ENCODE assay signal across 9 cellular contexts in genomic region chr10:27742926-27743735, GRCh38. TPM values are rescaled to one million over a fixed set of nuclear protein-coding genes. Genes with fewer than 3 reads are reported as not detected.
A peak's percentile ranks its signal among the peaks of the same experiment; 100 is the strongest.
DNase-seq lines count a peak whose midpoint lies in the region; ATAC-seq and TF ChIP-seq lines count a peak whose summit lies in the region.
"Had no signal": no experiment of that assay in that cellular context is flagged by ENCODE, and none has a peak within 500 bp of the region (broad histone marks: within the 10 kb centered on the region; RNA-seq: fewer than 3 reads in every experiment).

No MANE protein-coding gene starts in this region.

- H3K79me2 ChIP-seq in GM23248 (ENCODE audit: insufficient read depth) = peaks cover 38% of the 10 kb centered on the region

- no peaks in the 10 kb centered on the region for H4K20me1 ChIP-seq in GM23248 (ENCODE audit: insufficient read depth)

- in situ Hi-C loops in GM23248 (cut with MboI) = no loop called here

- DNase-seq in GM23248 (peak; percentile 71), mesothelial cell of epicardium (ENCODE audit: low spot score in 2 of 2, unreplicated experiment in 2 of 2) (peak; percentile 20 to 61), testis (peak; percentile 23), NCI-H1930 (lab: John Stamatoyannopoulos, UW) (no peak), foreskin melanocyte (no peak)

- WGBS in GM23248 (ENCODE audit: low coverage in 1 of 2, low lambda C conversion rate in 2 of 2, missing lambda C conversion rate in 2 of 2), 2 experiments = 1% methylated on average over 54 to 59 of the region's 67 CpGs
- 1% methylated on average over 67 of the region's 67 CpGs for whole genome bisulfite sequencing in ectodermal cell, 2 experiments
- WGBS in testis, 2 donors = 0 to 1% methylated on average over 1 to 63 of the region's 67 CpGs

- H3K36me3 ChIP-seq in GM23248 (ENCODE audit: low read depth) = peaks cover 15% of the 10 kb centered on the region; the same call in 1 of the 2 replicates
- no peaks in the 10 kb centered on the region for H3K36me3 ChIP-seq in ectodermal cell (ENCODE audit: control insufficient read depth, insufficient read depth, low read length)
- no peaks in the 10 kb centered on the region for H3K36me3 ChIP-seq in testis (ENCODE audit: low read depth, missing control alignments)

- peaks cover 90% of the 10 kb centered on the region for H3K27me3 Mint-ChIP-seq in mesothelial cell of epicardium (ENCODE audit: low read depth)

- no peaks in the 10 kb centered on the region for H3K36me3 Mint-ChIP-seq in mesothelial cell of epicardium

- H3K4me2 ChIP-seq in GM23248 (ENCODE audit: unreplicated experiment) = peak overlapping the region; percentile 91

- peak overlapping the region; percentile 80 for H2AFZ ChIP-seq in GM23248

- H3K4me1 ChIP-seq in GM23248 (ENCODE audit: insufficient read depth) (peaks cover 7% of the 10 kb centered on the region; the same call in 1 of the 2 replicates), ectodermal cell (ENCODE audit: control insufficient read depth, insufficient read depth, low read length) (peaks cover 13% of the 10 kb centered on the region), testis (peaks cover 31% of the 10 kb centered on the region)

- ATAC-seq in HG03378 (IDR thresholded peaks at IDR 0.05; ENCODE audit: unreplicated experiment) = no peak

- TF ChIP-seq CTCF in WI38 (IDR thresholded peaks at IDR 0.05; ENCODE audit: low read depth, low read length) (no peak), mesothelial cell of epicardium (IDR thresholded peaks at IDR 0.05; ENCODE audit: unreplicated experiment) (no peak), testis (IDR thresholded peaks at IDR 0.05) (no peak)

- no peaks in the 10 kb centered on the region for H3K9me3 Mint-ChIP-seq in mesothelial cell of epicardium

- H3F3A ChIP-seq in GM23248 (ENCODE audit: insufficient read depth) = peaks cover 1% of the 10 kb centered on the region; the same call in 1 of the 2 replicates

- H3K27me3 ChIP-seq in GM23248 (replicated peaks; ENCODE audit: insufficient read depth) (peaks cover 14% of the 10 kb centered on the region), ectodermal cell (ENCODE audit: control insufficient read depth, insufficient read depth, low read length, poor library complexity, severe bottlenecking) (peaks cover 87% of the 10 kb centered on the region), testis (no peaks in the 10 kb centered on the region)

- no peaks in the 10 kb centered on the region for H3K9me3 ChIP-seq in GM23248 (ENCODE audit: low read depth)
- H3K9me3 ChIP-seq in ectodermal cell (ENCODE audit: control insufficient read depth, low read length) = no peaks in the 10 kb centered on the region
- H3K9me3 ChIP-seq in testis = no peaks in the 10 kb centered on the region

- peak overlapping the region; percentile 62 for H3K4me3 Mint-ChIP-seq in mesothelial cell of epicardium

- H3K9ac ChIP-seq in GM23248 = peak overlapping the region; percentile 87

- peaks cover 28% of the 10 kb centered on the region for H3K4me1 Mint-ChIP-seq in mesothelial cell of epicardium

- H3K4me3 ChIP-seq in GM23248 = peak overlapping the region; percentile 77
- H3K4me3 ChIP-seq in WI38 (ENCODE audit: low read depth, low read length) = peak overlapping the region; percentile 60
- H3K4me3 ChIP-seq in ectodermal cell (ENCODE audit: insufficient read depth, low read depth, low read length) = peak overlapping the region; percentile 54
- H3K4me3 ChIP-seq in testis = peak overlapping the region; percentile 38 to 59

- peak overlapping the region; percentile 89 for H3K27ac ChIP-seq in GM23248
- no peak overlapping the region for H3K27ac ChIP-seq in ectodermal cell (ENCODE audit: insufficient read depth, low read depth, low read length, poor library complexity, severe bottlenecking)
- peak overlapping the region; percentile 51 to 80 for H3K27ac ChIP-seq in testis

- intact Hi-C loops in testis (cut with DNase I; ENCODE audit: low total_unique reads) = no loop called here

- H3K9me2 ChIP-seq in GM23248 (ENCODE audit: insufficient read depth) = no peaks in the 10 kb centered on the region

- H3K27ac Mint-ChIP-seq in mesothelial cell of epicardium = no peak overlapping the region

- TF ChIP-seq POLR2A in testis (IDR thresholded peaks at IDR 0.05) = no peak

RNA-seq across cellular contexts. Expression of gene MKX, which starts 2.5 kb away (rescaled TPM):
- total RNA-seq in GM23248 (2014; rRNA removed; shearing (Covaris generic)) = 41.4 and 44.1 TPM in 2 replicates
- polyA plus RNA-seq in GM23248 (2016; fragmentation: Nextera tagmentation; extraction: Ambion mirVana) = 35.9 and 36.2 TPM in 2 replicates
- polyA plus RNA-seq in ectodermal cell (2013, experiment 1 of 4) = not detected
- not detected for polyA plus RNA-seq in ectodermal cell (2013, experiment 2 of 4)
- not detected for polyA plus RNA-seq in ectodermal cell (2013, experiment 3 of 4)
- not detected for polyA plus RNA-seq in ectodermal cell (2013, experiment 4 of 4)
- not detected in 3 replicates for total RNA-seq in mesothelial cell of epicardium
- 1 to 10 TPM; 1.7 to 4.2 TPM for total RNA-seq in testis
- polyA plus RNA-seq in testis (ENCODE audit: insufficient read depth, low read depth, low replicate concordance) = 1.1 TPM
- total RNA-seq: T-helper 1 cell treated with Interleukin-12 subunit alpha and Interleukin-12 subunit beta and Interleukin-4 antibody, amounts not matched to agents 30 ng/mL and 1 ng/mL, for 36 hours had no signal

Comparison
In these comparisons a context has a peak if more than half of its experiments do, and no peak if none do; other contexts are left out.
1. DNase-seq: peak in GM23248 (single experiment), mesothelial cell of epicardium (2 of 2) and testis (single experiment); none in NCI-H1930 (0 of 2) and foreskin melanocyte (single experiment).
2. Peak in every context shown above with its lines, with median percentiles within 50 percentile points of each other: H3K4me3 ChIP-seq.